Comparison of ENCODE assay signal across 10 cellular contexts in the genomic region with DNA sequence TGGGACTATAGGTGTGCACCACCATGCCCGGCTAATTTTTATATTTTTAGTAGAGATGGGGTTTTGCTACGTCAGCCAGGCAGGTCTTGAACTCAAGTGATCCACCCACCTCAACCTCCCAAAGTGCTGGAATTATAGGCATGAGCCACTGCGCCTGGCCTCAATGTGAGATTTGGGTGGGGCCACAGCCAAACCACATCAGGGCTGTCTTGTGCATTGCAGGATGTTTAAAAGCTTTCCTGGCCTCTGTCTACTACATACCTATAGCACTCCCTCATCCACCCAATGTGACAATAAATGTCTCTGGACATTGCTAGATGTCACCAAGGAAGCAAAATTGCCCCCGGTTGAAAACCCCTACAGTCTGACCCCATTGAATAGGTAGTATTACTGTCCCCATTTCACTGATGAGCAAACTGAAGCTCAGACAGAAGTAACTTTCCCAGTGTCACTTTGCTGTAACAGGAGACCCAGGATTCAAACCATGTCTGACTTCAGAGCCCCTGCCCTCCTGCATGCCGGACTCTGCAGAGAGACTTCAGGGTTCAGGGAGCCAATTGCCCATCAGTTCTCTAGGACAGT. TPM values are rescaled to one million over a fixed set of nuclear protein-coding genes. Genes with fewer than 3 reads are reported as not detected.
DNase-seq lines count a peak whose midpoint lies in the region; ATAC-seq, FAIRE-seq and TF ChIP-seq lines count a peak whose summit lies in the region.
"Had no signal": no experiment of that assay in that cellular context is flagged by ENCODE, and none has a peak within 500 bp of the region (broad histone marks: within the 10 kb centered on the region; RNA-seq: fewer than 3 reads in every experiment).

No MANE protein-coding gene starts in this region.

- peaks cover 11% of the 10 kb centered on the region for H3K27me3 Mint-ChIP-seq in dendritic cell treated with granulocyte-macrophage colony-stimulating factor and Interleukin-4, amounts not matched to agents 40 ng/mL and 50 ng/mL, for 4 days

- no peak overlapping the region for H3K4me3 Mint-ChIP-seq in dendritic cell treated with granulocyte-macrophage colony-stimulating factor and Interleukin-4, amounts not matched to agents 40 ng/mL and 50 ng/mL, for 4 days

- no peak overlapping the region for H3K4me3 ChIP-seq in osteoblast (ENCODE audit: insufficient read depth, low read length)

- peak; percentile 32 for FAIRE-seq in RCC 7860 (lab: Jason Lieb, UNC)

- H3K27ac Mint-ChIP-seq in dendritic cell treated with granulocyte-macrophage colony-stimulating factor and Interleukin-4, amounts not matched to agents 40 ng/mL and 50 ng/mL, for 4 days = peak overlapping the region; percentile 68

- no peak overlapping the region for H2AFZ ChIP-seq in osteoblast (ENCODE audit: low read length)

- H3K36me3 ChIP-seq in osteoblast (ENCODE audit: insufficient read depth, low read length) = no peaks in the 10 kb centered on the region

- H3K27me3 ChIP-seq in osteoblast (ENCODE audit: insufficient read depth, low read length) = no peaks in the 10 kb centered on the region

- H3K27ac ChIP-seq in osteoblast (ENCODE audit: low read depth, low read length) = peak overlapping the region; percentile 93

- peaks cover 12% of the 10 kb centered on the region for H3K36me3 Mint-ChIP-seq in dendritic cell treated with granulocyte-macrophage colony-stimulating factor and Interleukin-4, amounts not matched to agents 40 ng/mL and 50 ng/mL, for 4 days (ENCODE audit: low read depth)

- H3K9me3 Mint-ChIP-seq in dendritic cell treated with granulocyte-macrophage colony-stimulating factor and Interleukin-4, amounts not matched to agents 40 ng/mL and 50 ng/mL, for 4 days = no peaks in the 10 kb centered on the region

- H4K20me1 ChIP-seq in osteoblast (ENCODE audit: insufficient read depth, low read length) = peaks cover 12% of the 10 kb centered on the region

- peaks cover 55% of the 10 kb centered on the region for H3K4me1 ChIP-seq in osteoblast (ENCODE audit: insufficient read depth, low read length)

- TF ChIP-seq CTCF in osteoblast (IDR thresholded peaks at IDR 0.05; ENCODE audit: extremely low read depth, low read depth, low read length) = no peak

- ATAC-seq in GM19324 (IDR thresholded peaks at IDR 0.05; ENCODE audit: low FRiP score, unreplicated experiment) (no peak), HG02759 (IDR thresholded peaks at IDR 0.05; ENCODE audit: unreplicated experiment) (no peak)

- H3K4me2 ChIP-seq in osteoblast (ENCODE audit: insufficient read depth, low read length) = peak overlapping the region; percentile 65

- H3K4me1 Mint-ChIP-seq in dendritic cell treated with granulocyte-macrophage colony-stimulating factor and Interleukin-4, amounts not matched to agents 40 ng/mL and 50 ng/mL, for 4 days (ENCODE audit: low read depth) = peaks cover 69% of the 10 kb centered on the region

- peaks cover 11% of the 10 kb centered on the region for H3K79me2 ChIP-seq in osteoblast (ENCODE audit: insufficient read depth, low read length)

- intact Hi-C loops in dendritic cell treated with granulocyte-macrophage colony-stimulating factor and Interleukin-4, amounts not matched to agents 40 ng/mL and 50 ng/mL, for 4 days (cut with micrococcal nuclease) = no loop called here

- H3K9me3 ChIP-seq in osteoblast (ENCODE audit: low read depth, low read length) = no peaks in the 10 kb centered on the region

- DNase-seq in EH (ENCODE audit: low read depth) (peak; percentile 88), RCC 7860 (ENCODE audit: low spot score) (peak; percentile 68), osteoblast (ENCODE audit: insufficient read length, low spot score, missing footprints) (no peak), NCI-H2081 (lab: John Stamatoyannopoulos, UW) (no peak), NAMALWA (ENCODE audit: low spot score) (no peak)
- DNase-seq: head of caudate nucleus, NCI-H1694 treated with DMSO at 0.1 percent for 48 hours had no signal

RNA-seq across cellular contexts. Expression of a gene that starts 3.6 kb away (rescaled TPM):
- total RNA-seq in osteoblast = 2.7 and 3.6 TPM in 2 replicates

RNA-seq across cellular contexts. Expression of a gene that starts 58.5 kb away (rescaled TPM):
- total RNA-seq in osteoblast = not detected in 2 replicates

Comparison
In these comparisons a context has a peak if more than half of its experiments do, and no peak if none do; other contexts are left out.
1. DNase-seq: peak in EH (single experiment) and RCC 7860 (single experiment); none in osteoblast (single experiment), NCI-H2081 (0 of 2) and NAMALWA (single experiment).